Comparison of ENCODE assay signal across 8 cellular contexts in genomic region chr19:49114630-49115363, GRCh38. TPM values are rescaled to one million over a fixed set of nuclear protein-coding genes. Genes with fewer than 3 reads are reported as not detected.
DNase-seq lines count a peak whose midpoint lies in the region; ATAC-seq and TF ChIP-seq lines count a peak whose summit lies in the region.

No MANE protein-coding gene starts in this region.

- peak overlapping the region; percentile 68 for H3K4me3 Mint-ChIP-seq in activated CD8-positive, alpha-beta T cell treated with anti-CD3 and anti-CD28 coated beads for 36 hours
- H3K4me3 Mint-ChIP-seq in endodermal cell: peak overlapping the region; percentile 57

- no peaks in the 10 kb centered on the region for H4K20me1 ChIP-seq in MM.1S (ENCODE audit: insufficient read depth, low read length)

- 8 to 12% methylated on average over 28 to 68 of the region's 68 CpGs for WGBS in endodermal cell (ENCODE audit: insufficient coverage in 1 of 2, insufficient read length in 1 of 2), 2 experiments

- intact Hi-C loops in activated CD8-positive, alpha-beta T cell treated with anti-CD3 and anti-CD28 coated beads for 36 hours (cut with micrococcal nuclease): no loop called here

- peak overlapping the region; percentile 95 for H2AFZ ChIP-seq in MM.1S (ENCODE audit: low read length)

- peak overlapping the region; percentile 77 for H3K4me3 ChIP-seq in MM.1S (ENCODE audit: low read length)
- H3K4me3 ChIP-seq in endodermal cell (ENCODE audit: low read length): peak overlapping the region; percentile 75
- H3K4me3 ChIP-seq in mononuclear cell (ENCODE audit: low read length): peak overlapping the region; percentile 47

- no peak overlapping the region for H3K27ac Mint-ChIP-seq in activated CD8-positive, alpha-beta T cell treated with anti-CD3 and anti-CD28 coated beads for 36 hours
- peak overlapping the region; percentile 35 for H3K27ac Mint-ChIP-seq in endodermal cell

- H3K4me1 Mint-ChIP-seq in activated CD8-positive, alpha-beta T cell treated with anti-CD3 and anti-CD28 coated beads for 36 hours (ENCODE audit: low read depth): peaks cover 28% of the 10 kb centered on the region
- H3K4me1 Mint-ChIP-seq in endodermal cell: peaks cover 13% of the 10 kb centered on the region

- H3K9ac ChIP-seq in MM.1S (ENCODE audit: low read length) (peak overlapping the region; percentile 42; the same call in 1 of the 2 replicates), endodermal cell (ENCODE audit: extremely low read depth, low read length, poor library complexity, severe bottlenecking) (no peak overlapping the region)

- H3K9me3 ChIP-seq in MM.1S (replicated peaks; ENCODE audit: insufficient read depth, low read length): no peaks in the 10 kb centered on the region
- H3K9me3 ChIP-seq in endodermal cell (ENCODE audit: control insufficient read depth, low read length): no peaks in the 10 kb centered on the region
- H3K9me3 ChIP-seq in mononuclear cell (ENCODE audit: low read depth, low read length): no peaks in the 10 kb centered on the region

- CTCF ChIA-PET in activated CD8-positive, alpha-beta T cell treated with anti-CD3 and anti-CD28 coated beads for 36 hours (lab: Charles Lee): interaction anchor here (0.7 to 5.3 kb wide), 24 partner anchors 9 to 121 kb away, joined by 3 to 41 read pairs (median 7); partner anchors contain the start of genes GYS1 and RUVBL2

- H3K27me3 ChIP-seq in MM.1S (replicated peaks; ENCODE audit: insufficient read depth, low read length) (peaks cover 3% of the 10 kb centered on the region), endodermal cell (ENCODE audit: control insufficient read depth, insufficient read depth, low read length, poor library complexity, severe bottlenecking) (peaks cover 5% of the 10 kb centered on the region), mononuclear cell (ENCODE audit: insufficient read depth, low read length) (no peaks in the 10 kb centered on the region)

- H3K9me2 ChIP-seq in MM.1S (replicated peaks; ENCODE audit: insufficient read depth, low read length): no peaks in the 10 kb centered on the region

- ATAC-seq in activated CD8-positive, alpha-beta T cell treated with anti-CD3 and anti-CD28 coated beads for 36 hours: no peak
- no peak for ATAC-seq in GM21825 (IDR thresholded peaks at IDR 0.05; ENCODE audit: unreplicated experiment)

- peaks cover 10% of the 10 kb centered on the region for H3K4me1 ChIP-seq in MM.1S (ENCODE audit: low read length)
- H3K4me1 ChIP-seq in endodermal cell (ENCODE audit: control insufficient read depth, insufficient read depth, low read length): no peaks in the 10 kb centered on the region
- peaks cover 44% of the 10 kb centered on the region for H3K4me1 ChIP-seq in mononuclear cell (ENCODE audit: insufficient read depth, low read length)

- peaks cover 6% of the 10 kb centered on the region for H3K36me3 Mint-ChIP-seq in activated CD8-positive, alpha-beta T cell treated with anti-CD3 and anti-CD28 coated beads for 36 hours (ENCODE audit: low read depth)
- H3K36me3 Mint-ChIP-seq in endodermal cell (ENCODE audit: low read depth): peaks cover 4% of the 10 kb centered on the region

- H3K36me3 ChIP-seq in MM.1S (replicated peaks; ENCODE audit: insufficient read depth, low read length) (no peaks in the 10 kb centered on the region), endodermal cell (ENCODE audit: control insufficient read depth, insufficient read depth, low read length) (peaks cover 2% of the 10 kb centered on the region)

- no peaks in the 10 kb centered on the region for H3F3A ChIP-seq in MM.1S (ENCODE audit: insufficient read depth, low read length)

- POLR2A ChIA-PET in activated CD8-positive, alpha-beta T cell treated with anti-CD3 and anti-CD28 coated beads for 36 hours (lab: Charles Lee): interaction anchor here (1.5 to 3.4 kb wide), 6 partner anchors 9 to 121 kb away, joined by 3 to 14 read pairs (median 8); partner anchors contain the start of genes GYS1 and RUVBL2

- DNase-seq in D341Med (ENCODE audit: low spot score): peak; percentile 79
- no peak for DNase-seq in MM.1S
- DNase-seq in activated CD8-positive, alpha-beta T cell treated with anti-CD3 and anti-CD28 coated beads for 36 hours: peak; percentile 72
- peak; percentile 88 for DNase-seq in endodermal cell
- peak; percentile 16 to 62 (median 48) for DNase-seq in stimulated activated naive CD4-positive, alpha-beta T cell (lab: John Stamatoyannopoulos, UW)
- no peak for DNase-seq in NCI-H510A (lab: John Stamatoyannopoulos, UW)

- H3K9me3 Mint-ChIP-seq in activated CD8-positive, alpha-beta T cell treated with anti-CD3 and anti-CD28 coated beads for 36 hours: no peaks in the 10 kb centered on the region
- H3K9me3 Mint-ChIP-seq in endodermal cell: no peaks in the 10 kb centered on the region

- no peaks in the 10 kb centered on the region for H3K79me2 ChIP-seq in MM.1S (ENCODE audit: low read length)

- no peak for TF ChIP-seq CTCF in MM.1S (IDR thresholded peaks at IDR 0.05; ENCODE audit: low read length)
- TF ChIP-seq CTCF in activated CD8-positive, alpha-beta T cell treated with anti-CD3 and anti-CD28 coated beads for 36 hours (IDR thresholded peaks at IDR 0.05): no peak
- TF ChIP-seq CTCF in endodermal cell (conservative IDR thresholded peaks at IDR 0.05): no peak

- H3K4me2 ChIP-seq in MM.1S (ENCODE audit: low read depth, low read length): peak overlapping the region; percentile 97

- no peaks in the 10 kb centered on the region for H3K27me3 Mint-ChIP-seq in activated CD8-positive, alpha-beta T cell treated with anti-CD3 and anti-CD28 coated beads for 36 hours
- H3K27me3 Mint-ChIP-seq in endodermal cell (ENCODE audit: insufficient read depth): peaks cover 20% of the 10 kb centered on the region

- H3K27ac ChIP-seq in MM.1S (ENCODE audit: low read length) (no peak overlapping the region), endodermal cell (ENCODE audit: low read depth, low read length) (no peak overlapping the region)

RNA-seq across cellular contexts. Expression of gene LIN7B, which starts 0.6 kb away (rescaled TPM):
- 1 to 10 TPM; 2.1 to 4.4 TPM for total RNA-seq in activated CD8-positive, alpha-beta T cell treated with anti-CD3 and anti-CD28 coated beads for 36 hours
- 10 to 100 TPM in 1 of 2 donors, 1 to 10 TPM in 1; 9.5 to 14.9 TPM for total RNA-seq in endodermal cell
- polyA plus RNA-seq in endodermal cell (2013, experiment 1 of 2): 7.9 TPM
- 8.4 TPM for polyA plus RNA-seq in endodermal cell (2013, experiment 2 of 2)
- 2.5 TPM for total RNA-seq in mononuclear cell

RNA-seq across cellular contexts. Expression of gene C19orf73, which starts 4.1 kb away (rescaled TPM):
- total RNA-seq in activated CD8-positive, alpha-beta T cell treated with anti-CD3 and anti-CD28 coated beads for 36 hours: 1 to 10 TPM; 1.5 to 2.0 TPM
- 1 to 10 TPM; 1.9 to 2.5 TPM for total RNA-seq in endodermal cell
- 2.2 TPM for polyA plus RNA-seq in endodermal cell (2013, experiment 1 of 2)
- polyA plus RNA-seq in endodermal cell (2013, experiment 2 of 2): 1.9 TPM
- 3.5 TPM for total RNA-seq in mononuclear cell

RNA-seq across cellular contexts. Expression of gene PPFIA3, which starts 4.5 kb away (rescaled TPM):
- total RNA-seq in activated CD8-positive, alpha-beta T cell treated with anti-CD3 and anti-CD28 coated beads for 36 hours: 1 to 10 TPM; 3.9 to 5.1 TPM
- total RNA-seq in endodermal cell (10 to 100 TPM in 1 of 2 donors, 1 to 10 TPM in 1; 7.4 to 16.5 TPM), mononuclear cell (1.2 TPM)
- polyA plus RNA-seq in endodermal cell (2013, experiment 1 of 2): 21.1 TPM
- 20.8 TPM for polyA plus RNA-seq in endodermal cell (2013, experiment 2 of 2)

RNA-seq across cellular contexts. Expression of gene SNRNP70, which starts 29.5 kb away (rescaled TPM):
- total RNA-seq in activated CD8-positive, alpha-beta T cell treated with anti-CD3 and anti-CD28 coated beads for 36 hours: 100 to 1,000 TPM; 187 to 188 TPM
- total RNA-seq in endodermal cell (100 to 1,000 TPM; 284 to 292 TPM), mononuclear cell (136 TPM)
- polyA plus RNA-seq in endodermal cell (2013, experiment 1 of 2): 287 TPM
- 262 TPM for polyA plus RNA-seq in endodermal cell (2013, experiment 2 of 2)

RNA-seq across cellular contexts. Expression of gene HRC, which starts 40.4 kb away (rescaled TPM):
- not detected for total RNA-seq in activated CD8-positive, alpha-beta T cell treated with anti-CD3 and anti-CD28 coated beads for 36 hours
- total RNA-seq in endodermal cell (1 to 10 TPM in 1 of 2 donors, under 1 TPM in 1; 0.57 to 3.9 TPM), mononuclear cell (not detected)
- polyA plus RNA-seq in endodermal cell (2013, experiment 1 of 2): 5.1 TPM
- polyA plus RNA-seq in endodermal cell (2013, experiment 2 of 2): 3.8 TPM

Comparison
In these comparisons a context has a peak if more than half of its experiments do, and no peak if none do; other contexts are left out.
1. DNase-seq: peak in D341Med (single experiment), activated CD8-positive, alpha-beta T cell treated with anti-CD3 and anti-CD28 coated beads for 36 hours (single experiment), endodermal cell (single experiment) and stimulated activated naive CD4-positive, alpha-beta T cell (6 of 6); none in MM.1S (single experiment) and NCI-H510A (single experiment).
2. Peak in every context shown above with its lines, with median percentiles within 50 percentile points of each other: H3K4me3 ChIP-seq.